In the genomic region with DNA sequence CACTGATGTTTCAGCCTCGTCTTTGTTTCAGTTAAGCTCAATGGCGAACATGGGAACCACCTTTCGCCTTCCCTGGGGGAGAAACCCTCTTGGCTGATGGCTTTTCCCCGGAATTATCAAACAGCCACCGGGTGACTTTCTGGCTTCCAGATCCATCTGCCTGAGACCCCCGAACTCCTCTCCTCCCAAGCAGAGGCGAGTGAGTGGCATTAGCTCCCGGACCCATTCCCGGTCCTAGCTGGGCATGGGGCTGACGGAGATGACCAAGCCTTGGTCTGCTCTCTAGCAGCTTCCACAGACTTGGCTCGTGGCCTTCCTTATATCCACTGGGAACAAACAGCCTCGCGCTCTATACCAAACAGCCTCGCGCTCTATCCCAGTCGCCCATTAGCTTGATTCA, we compare ENCODE assay signal across 22 cellular contexts.
"Had no signal": no experiment of that assay in that cellular context is flagged by ENCODE, and none has a peak within 500 bp of the region (broad histone marks: within the 10 kb centered on the region; RNA-seq: fewer than 3 reads in every experiment).

No MANE protein-coding gene starts in this region.

- H3K27me3 ChIP-seq: body of pancreas, cardiac muscle cell, heart left ventricle, neutrophil, sigmoid colon, transverse colon had no signal

- H3K27ac ChIP-seq: body of pancreas, cardiac muscle cell, epithelial cell of prostate, heart left ventricle, neutrophil, sigmoid colon, transverse colon had no signal

- H3K9me3 ChIP-seq: body of pancreas, heart left ventricle, neutrophil, sigmoid colon, transverse colon had no signal

- H3K4me3 ChIP-seq: body of pancreas, cardiac muscle cell, heart left ventricle, sigmoid colon, smooth muscle cell, transverse colon had no signal

- H3K36me3 ChIP-seq: cardiac muscle cell, neutrophil, sigmoid colon, transverse colon had no signal

- H3K4me3 Mint-ChIP-seq: mesothelial cell of epicardium; natural killer cell; stimulated activated naive B cell treated with anti-CD40 and anti-IgM and Interleukin-4, amounts not matched to agents 10 μg/mL and 1 μg/mL and 100 μg/mL, for 72 hours had no signal

- H3K4me1 ChIP-seq: body of pancreas, heart left ventricle, sigmoid colon, transverse colon had no signal

- H3K4me2 ChIP-seq: smooth muscle cell had no signal

- ATAC-seq: body of pancreas; heart left ventricle; natural killer cell; stimulated activated naive B cell treated with anti-CD40 and anti-IgM and Interleukin-4, amounts not matched to agents 10 μg/mL and 1 μg/mL and 100 μg/mL, for 72 hours had no signal

- H3K27ac Mint-ChIP-seq: mesothelial cell of epicardium; natural killer cell; stimulated activated naive B cell treated with anti-CD40 and anti-IgM and Interleukin-4, amounts not matched to agents 10 μg/mL and 1 μg/mL and 100 μg/mL, for 72 hours had no signal

- H3K36me3 Mint-ChIP-seq: natural killer cell had no signal

- H3K9me3 Mint-ChIP-seq: mesothelial cell of epicardium; natural killer cell; stimulated activated naive B cell treated with anti-CD40 and anti-IgM and Interleukin-4, amounts not matched to agents 10 μg/mL and 1 μg/mL and 100 μg/mL, for 72 hours had no signal

- H3K4me1 Mint-ChIP-seq: natural killer cell had no signal

- H3K27me3 Mint-ChIP-seq: stimulated activated naive B cell treated with anti-CD40 and anti-IgM and Interleukin-4, amounts not matched to agents 10 μg/mL and 1 μg/mL and 100 μg/mL, for 72 hours had no signal

- DNase-seq: activated CD4-positive, alpha-beta T cell treated with anti-CD3 and anti-CD28 coated beads for 1 hour; activated CD4-positive, alpha-beta T cell treated with anti-CD3 and anti-CD28 coated beads, Interleukin-2, amount 50 U/mL, for 1 hour; activated gamma-delta T cell; activated naive CD4-positive, alpha-beta T cell treated with anti-CD3 and anti-CD28 coated beads, Interleukin-2, amount 50 U/mL, for 16 hours; activated T-cell treated with anti-CD3 and anti-CD28 coated beads for 4 hours; anterior cingulate cortex; body of pancreas; dermis blood vessel endothelial cell; heart left ventricle; kidney; natural killer cell; sigmoid colon; stimulated activated CD4-positive, alpha-beta T cell treated with anti-CD3 and anti-CD28 coated beads, Interleukin-2, amount 100 ng/mL, for 48 hours; stimulated activated CD8-positive, alpha-beta memory T cell treated with anti-CD3 and anti-CD28 coated beads, Interleukin-4, amount 100 ng/mL, for 48 hours; stimulated activated naive B cell treated with anti-CD40 and anti-IgM and Interleukin-4, amounts not matched to agents 10 μg/mL and 1 μg/mL and 100 μg/mL, for 72 hours; T-helper 9 cell; transverse colon had no signal
